In genomic region chr1:153928245-153928644, GRCh38 we compare ENCODE assay signal across 12 cellular contexts. TPM values are rescaled to one million over a fixed set of nuclear protein-coding genes. Genes with fewer than 3 reads are reported as not detected.
DNase-seq lines count a peak whose midpoint lies in the region; ATAC-seq and TF ChIP-seq lines count a peak whose summit lies in the region.
"Had no signal": no experiment of that assay in that cellular context is flagged by ENCODE, and none has a peak within 500 bp of the region (broad histone marks: within the 10 kb centered on the region; RNA-seq: fewer than 3 reads in every experiment).

No MANE protein-coding gene starts in this region.

- H3K27me3 ChIP-seq in heart right ventricle (no peaks in the 10 kb centered on the region), tibial nerve (no peaks in the 10 kb centered on the region), upper lobe of left lung (no peaks in the 10 kb centered on the region)

- no peaks in the 10 kb centered on the region for H3K27me3 Mint-ChIP-seq in activated T-helper 17 cell treated with anti-CD3 and anti-CD28 coated beads, Interleukin-2, amount 50 U/mL, for 72 hours

- TF ChIP-seq CTCF in heart right ventricle (IDR thresholded peaks at IDR 0.05) (no peak), tibial nerve (IDR thresholded peaks at IDR 0.05) (no peak), upper lobe of left lung (IDR thresholded peaks at IDR 0.05) (no peak)

- H3K27ac Mint-ChIP-seq in activated T-helper 17 cell treated with anti-CD3 and anti-CD28 coated beads, Interleukin-2, amount 50 U/mL, for 72 hours, result peak overlapping the region; percentile 20

- WGBS in heart right ventricle, 2 donors, result 68 to 89% methylated on average over 1 of the region's 1 CpG
- WGBS in tibial nerve, 2 donors, result 53 to 55% methylated on average over 1 of the region's 1 CpG
- 46 to 67% methylated on average over 1 of the region's 1 CpG for WGBS in upper lobe of left lung, 2 donors

- H3K4me3 ChIP-seq in heart right ventricle (no peak overlapping the region), tibial nerve (no peak overlapping the region), upper lobe of left lung (no peak overlapping the region)
- H3K4me3 ChIP-seq: HAP-1 had no signal

- peaks cover 39% of the 10 kb centered on the region for H3K36me3 Mint-ChIP-seq in activated T-helper 17 cell treated with anti-CD3 and anti-CD28 coated beads, Interleukin-2, amount 50 U/mL, for 72 hours (ENCODE audit: low read depth)

- no peak for DNase-seq in heart right ventricle
- no peak for DNase-seq in Right ventricle myocardium inferior (ENCODE audit: missing footprints)
- DNase-seq in medulla oblongata (ENCODE audit: extremely low spot score), result peak; percentile 20
- no peak for DNase-seq in tibial nerve (ENCODE audit: low spot score in 2 of 2)
- DNase-seq in upper lobe of left lung, result no peak
- DNase-seq in stimulated activated naive CD4-positive, alpha-beta T cell (lab: John Stamatoyannopoulos, UW), result no peak
- DNase-seq: cerebellar nuclear complex; NCI-H1436 treated with DMSO at 0.1 percent for 48 hours; stimulated activated CD4-positive, alpha-beta T cell treated with anti-CD3 and anti-CD28 coated beads, Interleukin-2, amount 100 ng/mL, for 24 hours had no signal

- peak overlapping the region in 6 of 10 donors; percentile 4 to 71 (median 40) for H3K27ac ChIP-seq in heart right ventricle
- H3K27ac ChIP-seq in tibial nerve, result peak overlapping the region in 3 of 4 donors; percentile 52 to 69 (median 53)
- H3K27ac ChIP-seq in upper lobe of left lung, result peak overlapping the region in 1 of 4 donors; percentile 36

- TF ChIP-seq EP300 in tibial nerve (IDR thresholded peaks at IDR 0.05) (no peak), upper lobe of left lung (IDR thresholded peaks at IDR 0.05) (no peak)

- H3K9me3 ChIP-seq in heart right ventricle, result no peaks in the 10 kb centered on the region
- no peaks in the 10 kb centered on the region for H3K9me3 ChIP-seq in tibial nerve
- no peaks in the 10 kb centered on the region for H3K9me3 ChIP-seq in upper lobe of left lung
- H3K9me3 ChIP-seq: HAP-1 had no signal

- H3K36me3 ChIP-seq in heart right ventricle, result peaks cover 0 to 44% (median 22%) of the 10 kb centered on the region in 9 donors
- H3K36me3 ChIP-seq in tibial nerve, result peaks cover 2 to 38% (median 3%) of the 10 kb centered on the region in 3 donors
- peaks cover 14 to 38% (median 28%) of the 10 kb centered on the region in 4 donors for H3K36me3 ChIP-seq in upper lobe of left lung

- ATAC-seq in heart right ventricle, result no peak
- ATAC-seq in Right ventricle myocardium inferior, result no peak
- ATAC-seq in activated T-helper 17 cell treated with anti-CD3 and anti-CD28 coated beads, Interleukin-2, amount 50 U/mL, for 72 hours (replicated peaks), result no peak
- ATAC-seq in upper lobe of left lung (ENCODE audit: low FRiP score in 2 of 2), result no peak
- no peak for ATAC-seq in activated CD4-positive, CD25-positive, alpha-beta regulatory T cell treated with anti-CD3 and anti-CD28 coated beads, Interleukin-2, amount 50 U/mL, for 24 hours

- no peaks in the 10 kb centered on the region for H3K9me3 Mint-ChIP-seq in activated T-helper 17 cell treated with anti-CD3 and anti-CD28 coated beads, Interleukin-2, amount 50 U/mL, for 72 hours

- H3K4me1 Mint-ChIP-seq in activated T-helper 17 cell treated with anti-CD3 and anti-CD28 coated beads, Interleukin-2, amount 50 U/mL, for 72 hours, result no peaks in the 10 kb centered on the region

- H3K4me1 ChIP-seq in heart right ventricle (peaks cover 0 to 23% (median 9%) of the 10 kb centered on the region in 9 donors), tibial nerve (peaks cover 0 to 33% (median 9%) of the 10 kb centered on the region in 4 donors), upper lobe of left lung (peaks cover 6 to 17% (median 9%) of the 10 kb centered on the region in 4 donors)
- H3K4me1 ChIP-seq: HAP-1 had no signal

- TF ChIP-seq POLR2A in tibial nerve (IDR thresholded peaks at IDR 0.05) (no peak), upper lobe of left lung (IDR thresholded peaks at IDR 0.05) (no peak)

- H3K4me3 Mint-ChIP-seq in activated T-helper 17 cell treated with anti-CD3 and anti-CD28 coated beads, Interleukin-2, amount 50 U/mL, for 72 hours, result no peak overlapping the region

- intact Hi-C loops in heart right ventricle (cut with DNase I), result no loop called here
- intact Hi-C loops in Right ventricle myocardium inferior (cut with DNase I), result no loop called here

RNA-seq across cellular contexts. Expression of gene GATAD2B, which starts 5.5 kb away (rescaled TPM):
- total RNA-seq in heart right ventricle, result 10 to 100 TPM; 32.9 to 52.6 (median 42.7) TPM
- polyA plus RNA-seq in heart right ventricle, result 1 to 10 TPM; 3.9 to 7.0 TPM
- 35.3 TPM for total RNA-seq in Right ventricle myocardium inferior
- 10 to 100 TPM; 47.8 to 51.1 TPM for total RNA-seq in activated T-helper 17 cell treated with anti-CD3 and anti-CD28 coated beads, Interleukin-2, amount 50 U/mL, for 72 hours
- total RNA-seq in tibial nerve, result 10 to 100 TPM; 16.8 to 26.5 (median 24.6) TPM
- 10 to 100 TPM; 16.0 to 50.3 (median 37.8) TPM for total RNA-seq in upper lobe of left lung

RNA-seq across cellular contexts. Expression of gene DENND4B, which starts 18.3 kb away (rescaled TPM):
- 10 to 100 TPM; 29.4 to 60.4 (median 39.0) TPM for total RNA-seq in heart right ventricle
- 10 to 100 TPM; 23.7 to 68.2 TPM for polyA plus RNA-seq in heart right ventricle
- 51.6 TPM for total RNA-seq in Right ventricle myocardium inferior
- total RNA-seq in activated T-helper 17 cell treated with anti-CD3 and anti-CD28 coated beads, Interleukin-2, amount 50 U/mL, for 72 hours, result 100 to 1,000 TPM in 1 of 2 donors, 10 to 100 TPM in 1; 98.0 to 130 TPM
- total RNA-seq in tibial nerve, result 10 to 100 TPM; 42.8 to 78.0 (median 56.7) TPM
- 100 to 1,000 TPM in 4 of 6 donors, 10 to 100 TPM in 2; 43.3 to 151 (median 103) TPM for total RNA-seq in upper lobe of left lung

RNA-seq across cellular contexts. Expression of gene CRTC2, which starts 30.2 kb away (rescaled TPM):
- total RNA-seq in heart right ventricle, result 10 to 100 TPM; 14.6 to 25.6 (median 18.0) TPM
- 10 to 100 TPM; 19.2 to 50.5 TPM for polyA plus RNA-seq in heart right ventricle
- 19.3 TPM for total RNA-seq in Right ventricle myocardium inferior
- total RNA-seq in activated T-helper 17 cell treated with anti-CD3 and anti-CD28 coated beads, Interleukin-2, amount 50 U/mL, for 72 hours, result 100 to 1,000 TPM in 1 of 2 donors, 10 to 100 TPM in 1; 84.9 to 131 TPM
- total RNA-seq in tibial nerve, result 10 to 100 TPM; 17.4 to 43.7 (median 23.4) TPM
- total RNA-seq in upper lobe of left lung, result 10 to 100 TPM; 19.4 to 93.2 (median 37.6) TPM

RNA-seq across cellular contexts. Expression of gene SLC39A1, which starts 35.1 kb away (rescaled TPM):
- total RNA-seq in heart right ventricle (10 to 100 TPM; 27.6 to 63.0 (median 34.3) TPM), Right ventricle myocardium inferior (48.9 TPM), tibial nerve (100 to 1,000 TPM in 1 of 4 donors, 10 to 100 TPM in 3; 81.0 to 157 (median 92.4) TPM), upper lobe of left lung (100 to 1,000 TPM in 3 of 6 donors, 10 to 100 TPM in 3; 41.9 to 145 (median 102) TPM)
- polyA plus RNA-seq in heart right ventricle, result 100 to 1,000 TPM in 1 of 2 donors, 10 to 100 TPM in 1; 24.6 to 102 TPM
- 100 to 1,000 TPM; 109 to 117 TPM for total RNA-seq in activated T-helper 17 cell treated with anti-CD3 and anti-CD28 coated beads, Interleukin-2, amount 50 U/mL, for 72 hours

RNA-seq across cellular contexts. Expression of gene CREB3L4, which starts 39.5 kb away (rescaled TPM):
- 1 to 10 TPM; 2.9 to 8.5 (median 4.1) TPM for total RNA-seq in heart right ventricle
- 1 to 10 TPM; 5.6 to 7.6 TPM for polyA plus RNA-seq in heart right ventricle
- total RNA-seq in Right ventricle myocardium inferior, result 4.9 TPM
- total RNA-seq in activated T-helper 17 cell treated with anti-CD3 and anti-CD28 coated beads, Interleukin-2, amount 50 U/mL, for 72 hours, result 1 to 10 TPM; 7.4 to 9.3 TPM
- total RNA-seq in tibial nerve, result 10 to 100 TPM; 10.2 to 17.5 (median 11.4) TPM
- 10 to 100 TPM in 3 of 6 donors, 1 to 10 TPM in 3; 4.7 to 17.4 (median 9.4) TPM for total RNA-seq in upper lobe of left lung
